In genomic region chr14:75293920-75294648, GRCh38 we compare ENCODE assay signal across 2 cellular contexts.
TF ChIP-seq lines count a peak whose summit lies in the region.

No MANE protein-coding gene starts in this region.

TF ChIP-seq in HCT116, 20 proteins besides CTCF, POLR2A, EP300 and RAD21 (continued from another document):
- no peak for TF ChIP-seq ZBTB33 (IDR thresholded peaks at IDR 0.05; ENCODE audit: extremely low read depth, insufficient replicate concordance, low read length)
- TF ChIP-seq JUND (IDR thresholded peaks at IDR 0.05): no peak
- 0 out of 2 replicates have a peak, but pooled peaks have one; percentile 13 for TF ChIP-seq ZFX (IDR thresholded peaks at IDR 0.05)
- no peak for TF ChIP-seq REST (IDR thresholded peaks at IDR 0.05; ENCODE audit: low read depth)
- no peak for TF ChIP-seq EZH2 (IDR thresholded peaks at IDR 0.05)
- TF ChIP-seq TCF7L2 (IDR thresholded peaks at IDR 0.05; ENCODE audit: borderline replicate concordance, extremely low read depth, insufficient read depth, insufficient read length): peak; percentile 83
- peak; percentile 37; the same call in 1 of the 2 replicates for TF ChIP-seq SP1 (IDR thresholded peaks at IDR 0.05; ENCODE audit: low read depth)
- TF ChIP-seq EGR1 (IDR thresholded peaks at IDR 0.05; ENCODE audit: low read depth): no peak
- TF ChIP-seq POLR2AphosphoS5 (IDR thresholded peaks at IDR 0.05; ENCODE audit: low read depth, low read length): peak; percentile 57; the same call in 1 of the 2 replicates
- no peak for TF ChIP-seq YY1 (IDR thresholded peaks at IDR 0.05; ENCODE audit: extremely low read depth, insufficient replicate concordance, low read depth, low read length)
- no peak for TF ChIP-seq FOSL1 (IDR thresholded peaks at IDR 0.05; ENCODE audit: low read depth)
- no peak for TF ChIP-seq ZNF274 (IDR thresholded peaks at IDR 0.05; ENCODE audit: low read depth, low read length)
- TF ChIP-seq EZH2phosphoT487 (IDR thresholded peaks at IDR 0.05; ENCODE audit: borderline replicate concordance): no peak
- no peak for TF ChIP-seq ELF1 (IDR thresholded peaks at IDR 0.05; ENCODE audit: borderline replicate concordance, low read depth)
- TF ChIP-seq ATF3 (IDR thresholded peaks at IDR 0.05): no peak
- peak; percentile 100 for TF ChIP-seq SRF (IDR thresholded peaks at IDR 0.05; ENCODE audit: low read depth)
- TF ChIP-seq CBX3 (IDR thresholded peaks at IDR 0.05; ENCODE audit: low read depth): no peak

TF ChIP-seq in neural cell, 6 proteins besides CTCF, POLR2A, EP300 and RAD21 (continued from another document):
- peak; percentile 77 for TF ChIP-seq POLR2AphosphoS5 (IDR thresholded peaks at IDR 0.05)
